Comparison of ENCODE assay signal across 10 cellular contexts in genomic region chr11:1559103-1559951, GRCh38. TPM values are rescaled to one million over a fixed set of nuclear protein-coding genes. Genes with fewer than 3 reads are reported as not detected.
A peak's percentile ranks its signal among the peaks of the same experiment; 100 is the strongest.
DNase-seq lines count a peak whose midpoint lies in the region; ATAC-seq, FAIRE-seq and TF ChIP-seq lines count a peak whose summit lies in the region.
"Had no signal": no experiment of that assay in that cellular context is flagged by ENCODE, and none has a peak within 500 bp of the region (broad histone marks: within the 10 kb centered on the region; RNA-seq: fewer than 3 reads in every experiment).

No MANE protein-coding gene starts in this region.

- no peak overlapping the region for H3K27ac ChIP-seq in K562 (ENCODE audit: extremely low read depth, low read depth, low read length)

- no peak for TF ChIP-seq CTCF in K562 (IDR thresholded peaks at IDR 0.05 in 2 of 3, conservative IDR thresholded peaks at IDR 0.05 in 1 of 3; ENCODE audit: insufficient read depth in 2 of 3, low read depth in 1 of 3, low read length in 3 of 3)

- no peaks in the 10 kb centered on the region for H3K79me2 ChIP-seq in K562 (ENCODE audit: control insufficient read depth, insufficient read depth, low read length)

- H3K27me3 ChIP-seq in K562 (ENCODE audit: control insufficient read depth in 2 of 2, insufficient read depth in 2 of 2, low read length in 2 of 2): peaks cover 0 to 41% of the 10 kb centered on the region in 2 experiments; a peak in 2 of 5 replicates

- BruUV-seq in K562 (replicated peaks; lab: Mats Ljungman, UMichigan): no TSS peak

- H3K9me3 Mint-ChIP-seq in activated CD4-positive, alpha-beta T cell treated with anti-CD3 and anti-CD28 coated beads for 36 hours (ENCODE audit: low read depth): no peaks in the 10 kb centered on the region
- H3K9me3 Mint-ChIP-seq in stimulated activated memory B cell treated with anti-CD40 and anti-IgM and Interleukin-4, amounts not matched to agents 10 μg/mL and 1 μg/mL and 100 μg/mL, for 72 hours: no peaks in the 10 kb centered on the region
- H3K9me3 Mint-ChIP-seq: CD8-positive, alpha-beta T cell; nephron had no signal

- no peak for TF ChIP-seq POLR2A in K562 (conservative IDR thresholded peaks at IDR 0.05)

- H3K27ac Mint-ChIP-seq in activated CD4-positive, alpha-beta T cell treated with anti-CD3 and anti-CD28 coated beads for 36 hours: no peak overlapping the region
- H3K27ac Mint-ChIP-seq in stimulated activated memory B cell treated with anti-CD40 and anti-IgM and Interleukin-4, amounts not matched to agents 10 μg/mL and 1 μg/mL and 100 μg/mL, for 72 hours: no peak overlapping the region
- H3K27ac Mint-ChIP-seq: CD8-positive, alpha-beta T cell; nephron had no signal

- H3K4me1 ChIP-seq in K562 (replicated peaks in 1 of 2; ENCODE audit: control insufficient read depth in 2 of 2, insufficient read depth in 2 of 2, low read length in 2 of 2): peaks cover 0 to 45% of the 10 kb centered on the region in 2 experiments; a peak in 3 of 5 replicates

- ATAC-seq in activated CD4-positive, alpha-beta T cell treated with anti-CD3 and anti-CD28 coated beads for 36 hours: peak; percentile 55
- no peak for ATAC-seq in K562
- peak; percentile 68 for ATAC-seq in stimulated activated memory B cell treated with anti-CD40 and anti-IgM and Interleukin-4, amounts not matched to agents 10 μg/mL and 1 μg/mL and 100 μg/mL, for 72 hours
- no peak for ATAC-seq in GM19455 (IDR thresholded peaks at IDR 0.05; ENCODE audit: unreplicated experiment)
- ATAC-seq in GM19452 (IDR thresholded peaks at IDR 0.05; ENCODE audit: unreplicated experiment): no peak
- ATAC-seq: CD8-positive, alpha-beta T cell had no signal

- H3K4me1 Mint-ChIP-seq in activated CD4-positive, alpha-beta T cell treated with anti-CD3 and anti-CD28 coated beads for 36 hours: no peaks in the 10 kb centered on the region
- peaks cover 14% of the 10 kb centered on the region for H3K4me1 Mint-ChIP-seq in stimulated activated memory B cell treated with anti-CD40 and anti-IgM and Interleukin-4, amounts not matched to agents 10 μg/mL and 1 μg/mL and 100 μg/mL, for 72 hours
- H3K4me1 Mint-ChIP-seq: nephron had no signal

- in situ Hi-C loops in K562 (cut with MboI): no loop called here

- no peaks in the 10 kb centered on the region for H3K36me3 ChIP-seq in K562 (ENCODE audit: control insufficient read depth, insufficient read depth, low read length)

- POLR2A ChIA-PET in activated CD4-positive, alpha-beta T cell treated with anti-CD3 and anti-CD28 coated beads for 36 hours (lab: Charles Lee): no interaction called here
- POLR2A ChIA-PET in K562 (lab: Yijun Ruan, JAX): no interaction called here

- H4K20me1 ChIP-seq in K562 (replicated peaks; ENCODE audit: control insufficient read depth, insufficient read depth, low read length): peaks cover 26% of the 10 kb centered on the region

- CTCF ChIA-PET in activated CD4-positive, alpha-beta T cell treated with anti-CD3 and anti-CD28 coated beads for 36 hours (lab: Charles Lee): interaction anchor here (0.6 to 0.8 kb wide), 3 partner anchors 13 to 20 kb away, joined by 3 read pairs; no protein-coding TSS in a partner anchor
- CTCF ChIA-PET in K562 (lab: Yijun Ruan, JAX; ENCODE audit: low intra/inter-chr PET ratio): interaction anchor here (1.6 kb wide), 1 partner anchor 12 kb away, joined by 5 read pairs; no protein-coding TSS in a partner anchor

- WGBS in K562 (ENCODE audit: insufficient coverage, low coverage, missing lambda C conversion rate): 15% methylated on average over 27 of the region's 30 CpGs

- no peaks in the 10 kb centered on the region for H3K9me1 ChIP-seq in K562 (ENCODE audit: control insufficient read depth, insufficient read depth, low read length)

- intact Hi-C loops in activated CD4-positive, alpha-beta T cell treated with anti-CD3 and anti-CD28 coated beads for 36 hours (cut with DNase I, micrococcal nuclease): no loop called here
- intact Hi-C loops in K562 (cut with micrococcal nuclease): no loop called here

- H3K4me3 Mint-ChIP-seq in activated CD4-positive, alpha-beta T cell treated with anti-CD3 and anti-CD28 coated beads for 36 hours: no peak overlapping the region
- H3K4me3 Mint-ChIP-seq in stimulated activated memory B cell treated with anti-CD40 and anti-IgM and Interleukin-4, amounts not matched to agents 10 μg/mL and 1 μg/mL and 100 μg/mL, for 72 hours: no peak overlapping the region
- H3K4me3 Mint-ChIP-seq: CD8-positive, alpha-beta T cell; nephron had no signal

- peak; percentile 50 for DNase-seq in activated CD4-positive, alpha-beta T cell treated with anti-CD3 and anti-CD28 coated beads for 36 hours
- no peak for DNase-seq in activated CD4-positive, alpha-beta T cell treated with anti-CD3 and anti-CD28 coated beads, Interleukin-2, amount 50 U/mL, for 48 hours
- DNase-seq in K562 (ENCODE audit: extremely low read depth in 1 of 4, low spot score in 3 of 4) (no peak), iPS-NIHi7 (ENCODE audit: extremely low spot score) (peak; percentile 53), NCI-H2081 treated with DMSO at 0.1 percent for 48 hours (lab: John Stamatoyannopoulos, UW) (no peak)

- H2AFZ ChIP-seq in K562 (ENCODE audit: low read depth, low read length): no peak overlapping the region

- no peak for FAIRE-seq in K562 (lab: Jason Lieb, UNC)

- no peak overlapping the region for H3K9ac ChIP-seq in K562 (ENCODE audit: insufficient read depth in 1 of 2, low read depth in 2 of 2, low read length in 2 of 2)

- no peak for TF ChIP-seq RAD21 in K562 (CRISPR knock-in tag; conservative IDR thresholded peaks at IDR 0.05 in 1 of 2, IDR thresholded peaks at IDR 0.05 in 1 of 2)

- H3K4me2 ChIP-seq in K562 (ENCODE audit: insufficient read depth, low read length): no peak overlapping the region

- peaks cover 5% of the 10 kb centered on the region for H3K36me3 Mint-ChIP-seq in activated CD4-positive, alpha-beta T cell treated with anti-CD3 and anti-CD28 coated beads for 36 hours (ENCODE audit: low read depth)
- H3K36me3 Mint-ChIP-seq in stimulated activated memory B cell treated with anti-CD40 and anti-IgM and Interleukin-4, amounts not matched to agents 10 μg/mL and 1 μg/mL and 100 μg/mL, for 72 hours: peaks cover 6% of the 10 kb centered on the region

- H3K4me3 ChIP-seq in K562: no peak overlapping the region

- no peak for TF ChIP-seq EP300 in K562 (IDR thresholded peaks at IDR 0.05; ENCODE audit: low read length)

- no peaks in the 10 kb centered on the region for H3K27me3 Mint-ChIP-seq in activated CD4-positive, alpha-beta T cell treated with anti-CD3 and anti-CD28 coated beads for 36 hours
- peaks cover 47% of the 10 kb centered on the region for H3K27me3 Mint-ChIP-seq in stimulated activated memory B cell treated with anti-CD40 and anti-IgM and Interleukin-4, amounts not matched to agents 10 μg/mL and 1 μg/mL and 100 μg/mL, for 72 hours

- no peaks in the 10 kb centered on the region for H3K9me3 ChIP-seq in K562 (replicated peaks; ENCODE audit: control insufficient read depth, insufficient read depth, low read depth, low read length)

RNA-seq across cellular contexts. Expression of gene DUSP8, which starts 12.7 kb away (rescaled TPM):
- 1 to 10 TPM; 1.3 to 2.8 TPM for total RNA-seq in activated CD4-positive, alpha-beta T cell treated with anti-CD3 and anti-CD28 coated beads for 36 hours
- 2.6 and 6.2 TPM in 2 replicates for total RNA-seq in K562 (2011; cell fraction: chromatin; rRNA removed; ENCODE audit: low replicate concordance)
- 1.4 and 3.5 TPM in 2 replicates for total RNA-seq in K562 (2011; cell fraction: nucleolus; rRNA removed)
- 2.0 and 5.0 TPM in 2 replicates for total RNA-seq in K562 (2011; cell fraction: nucleoplasm; rRNA removed)
- 0.18 and 0.29 TPM in 2 replicates for total RNA-seq in K562 (2014; rRNA removed)
- 0.22 and 0.33 TPM in 2 replicates for total RNA-seq in K562 (2014; rRNA removed; fragmentation: Illumina TruSeq; extraction: Trizol)
- 0.14 TPM in 1 of 2 replicates, not detected in the other for total RNA-seq in K562 (2015; rRNA removed; fragmentation: Illumina TruSeq; extraction: Trizol)
- 0.83 and 2.0 TPM in 2 replicates for total RNA-seq in K562 (2021)
- 2.0 and 4.4 TPM in 2 replicates for polyA plus RNA-seq in K562 (2011; rRNA removed)
- polyA plus RNA-seq in K562 (2011; cell fraction: cytosol; rRNA removed): 1.8 and 2.8 TPM in 2 replicates
- 3.9 and 5.9 TPM in 2 replicates for polyA plus RNA-seq in K562 (2011; cell fraction: nucleus; rRNA removed)
- polyA plus RNA-seq in K562 (2012): 1.7 and 1.8 TPM in 2 replicates
- 0.86 and 1.7 TPM in 2 replicates for polyA plus RNA-seq in K562 (2014; fragmentation: Illumina TruSeq; extraction: Trizol)
- not detected for polyA plus RNA-seq in K562 (2014; fragmentation: Nextera tagmentation; extraction: Ambion mirVana)
- polyA plus RNA-seq in K562 (2014; rRNA removed): 0.50 and 1.0 TPM in 2 replicates
- 0.81 and 1.4 TPM in 2 replicates for polyA minus RNA-seq in K562 (2011; rRNA and poly(A)+ RNA removed)
- 2.7 and 4.1 TPM in 2 replicates for polyA minus RNA-seq in K562 (2011; cell fraction: cytosol; rRNA and poly(A)+ RNA removed)
- 0.78 and 1.1 TPM in 2 replicates for polyA minus RNA-seq in K562 (2011; cell fraction: nucleus; rRNA and poly(A)+ RNA removed)

RNA-seq across cellular contexts. Expression of gene KRTAP5-1, which starts 25.8 kb away (rescaled TPM):
- total RNA-seq in activated CD4-positive, alpha-beta T cell treated with anti-CD3 and anti-CD28 coated beads for 36 hours: not detected
- not detected in 2 replicates for total RNA-seq in K562 (2011; cell fraction: chromatin; rRNA removed; ENCODE audit: low replicate concordance)
- total RNA-seq in K562 (2011; cell fraction: nucleolus; rRNA removed): not detected in 2 replicates
- not detected in 2 replicates for total RNA-seq in K562 (2011; cell fraction: nucleoplasm; rRNA removed)
- total RNA-seq in K562 (2014; rRNA removed): not detected in 2 replicates
- not detected in 2 replicates for total RNA-seq in K562 (2014; rRNA removed; fragmentation: Illumina TruSeq; extraction: Trizol)
- not detected in 2 replicates for total RNA-seq in K562 (2015; rRNA removed; fragmentation: Illumina TruSeq; extraction: Trizol)
- total RNA-seq in K562 (2021): not detected in 2 replicates
- not detected in 2 replicates for polyA plus RNA-seq in K562 (2011; rRNA removed)
- polyA plus RNA-seq in K562 (2011; cell fraction: cytosol; rRNA removed): not detected in 2 replicates
- not detected in 2 replicates for polyA plus RNA-seq in K562 (2011; cell fraction: nucleus; rRNA removed)
- polyA plus RNA-seq in K562 (2012): not detected in 2 replicates
- not detected in 2 replicates for polyA plus RNA-seq in K562 (2014; fragmentation: Illumina TruSeq; extraction: Trizol)
- not detected for polyA plus RNA-seq in K562 (2014; fragmentation: Nextera tagmentation; extraction: Ambion mirVana)
- polyA plus RNA-seq in K562 (2014; rRNA removed): not detected in 2 replicates
- not detected in 2 replicates for polyA minus RNA-seq in K562 (2011; rRNA and poly(A)+ RNA removed)
- not detected in 2 replicates for polyA minus RNA-seq in K562 (2011; cell fraction: cytosol; rRNA and poly(A)+ RNA removed)
- polyA minus RNA-seq in K562 (2011; cell fraction: nucleus; rRNA and poly(A)+ RNA removed): not detected in 2 replicates
- total RNA-seq: CD8-positive, alpha-beta T cell had no signal

RNA-seq across cellular contexts. Expression of gene KRTAP5-2, which starts 38.8 kb away (rescaled TPM):
- not detected for total RNA-seq in activated CD4-positive, alpha-beta T cell treated with anti-CD3 and anti-CD28 coated beads for 36 hours
- total RNA-seq in K562 (2011; cell fraction: chromatin; rRNA removed; ENCODE audit: low replicate concordance): not detected in 2 replicates
- total RNA-seq in K562 (2011; cell fraction: nucleolus; rRNA removed): not detected in 2 replicates
- total RNA-seq in K562 (2011; cell fraction: nucleoplasm; rRNA removed): not detected in 2 replicates
- total RNA-seq in K562 (2014; rRNA removed): not detected in 2 replicates
- not detected in 2 replicates for total RNA-seq in K562 (2014; rRNA removed; fragmentation: Illumina TruSeq; extraction: Trizol)
- not detected in 2 replicates for total RNA-seq in K562 (2015; rRNA removed; fragmentation: Illumina TruSeq; extraction: Trizol)
- not detected in 2 replicates for total RNA-seq in K562 (2021)
- polyA plus RNA-seq in K562 (2011; rRNA removed): not detected in 2 replicates
- not detected in 2 replicates for polyA plus RNA-seq in K562 (2011; cell fraction: cytosol; rRNA removed)
- polyA plus RNA-seq in K562 (2011; cell fraction: nucleus; rRNA removed): not detected in 2 replicates
- polyA plus RNA-seq in K562 (2012): not detected in 2 replicates
- not detected in 2 replicates for polyA plus RNA-seq in K562 (2014; fragmentation: Illumina TruSeq; extraction: Trizol)
- polyA plus RNA-seq in K562 (2014; fragmentation: Nextera tagmentation; extraction: Ambion mirVana): not detected
- polyA plus RNA-seq in K562 (2014; rRNA removed): not detected in 2 replicates
- polyA minus RNA-seq in K562 (2011; rRNA and poly(A)+ RNA removed): not detected in 2 replicates
- not detected in 2 replicates for polyA minus RNA-seq in K562 (2011; cell fraction: cytosol; rRNA and poly(A)+ RNA removed)
- polyA minus RNA-seq in K562 (2011; cell fraction: nucleus; rRNA and poly(A)+ RNA removed): not detected in 2 replicates
- total RNA-seq: CD8-positive, alpha-beta T cell had no signal

RNA-seq across cellular contexts. Expression of gene KRTAP5-3, which starts 48.9 kb away (rescaled TPM):
- not detected for total RNA-seq in activated CD4-positive, alpha-beta T cell treated with anti-CD3 and anti-CD28 coated beads for 36 hours
- not detected in 2 replicates for total RNA-seq in K562 (2011; cell fraction: chromatin; rRNA removed; ENCODE audit: low replicate concordance)
- not detected in 2 replicates for total RNA-seq in K562 (2011; cell fraction: nucleolus; rRNA removed)
- not detected in 2 replicates for total RNA-seq in K562 (2011; cell fraction: nucleoplasm; rRNA removed)
- total RNA-seq in K562 (2014; rRNA removed): not detected in 2 replicates
- total RNA-seq in K562 (2014; rRNA removed; fragmentation: Illumina TruSeq; extraction: Trizol): not detected in 2 replicates
- total RNA-seq in K562 (2015; rRNA removed; fragmentation: Illumina TruSeq; extraction: Trizol): not detected in 2 replicates
- not detected in 2 replicates for total RNA-seq in K562 (2021)
- polyA plus RNA-seq in K562 (2011; rRNA removed): not detected in 2 replicates
- polyA plus RNA-seq in K562 (2011; cell fraction: cytosol; rRNA removed): not detected in 2 replicates
- polyA plus RNA-seq in K562 (2011; cell fraction: nucleus; rRNA removed): not detected in 2 replicates
- polyA plus RNA-seq in K562 (2012): not detected in 2 replicates
- polyA plus RNA-seq in K562 (2014; fragmentation: Illumina TruSeq; extraction: Trizol): not detected in 2 replicates
- polyA plus RNA-seq in K562 (2014; fragmentation: Nextera tagmentation; extraction: Ambion mirVana): not detected
- polyA plus RNA-seq in K562 (2014; rRNA removed): not detected in 2 replicates
- polyA minus RNA-seq in K562 (2011; rRNA and poly(A)+ RNA removed): not detected in 2 replicates
- polyA minus RNA-seq in K562 (2011; cell fraction: cytosol; rRNA and poly(A)+ RNA removed): not detected in 2 replicates
- not detected in 2 replicates for polyA minus RNA-seq in K562 (2011; cell fraction: nucleus; rRNA and poly(A)+ RNA removed)
- total RNA-seq: CD8-positive, alpha-beta T cell had no signal

Comparison
In these comparisons a context has a peak if more than half of its experiments do, and no peak if none do; other contexts are left out.
1. DNase-seq: peak in activated CD4-positive, alpha-beta T cell treated with anti-CD3 and anti-CD28 coated beads for 36 hours (single experiment) and iPS-NIHi7 (single experiment); none in activated CD4-positive, alpha-beta T cell treated with anti-CD3 and anti-CD28 coated beads, Interleukin-2, amount 50 U/mL, for 48 hours (0 of 2), K562 (0 of 4) and NCI-H2081 treated with DMSO at 0.1 percent for 48 hours (single experiment).
2. ATAC-seq: peak in activated CD4-positive, alpha-beta T cell treated with anti-CD3 and anti-CD28 coated beads for 36 hours (single experiment) and stimulated activated memory B cell treated with anti-CD40 and anti-IgM and Interleukin-4, amounts not matched to agents 10 μg/mL and 1 μg/mL and 100 μg/mL, for 72 hours (single experiment); none in K562 (single experiment), GM19455 (single experiment) and GM19452 (single experiment).